8 cellular contexts compared by ENCODE assay signal in genomic region chr10:116272497-116273221, GRCh38. TPM values are rescaled to one million over a fixed set of nuclear protein-coding genes. Genes with fewer than 3 reads are reported as not detected.
A peak's percentile ranks its signal among the peaks of the same experiment; 100 is the strongest.
DNase-seq lines count a peak whose midpoint lies in the region; ATAC-seq and TF ChIP-seq lines count a peak whose summit lies in the region.

GFRA1 (minus strand) TSS chr10:116273206; CDS start chr10:116272029, 1,177 bp downstream.

- H3K36me3 ChIP-seq in HUES64 (ENCODE audit: insufficient read depth, low read length), result no peaks in the 10 kb centered on the region
- no peaks in the 10 kb centered on the region for H3K36me3 ChIP-seq in upper lobe of left lung
- H3K36me3 ChIP-seq in PC-9 (ENCODE audit: low read depth), result no peaks in the 10 kb centered on the region

- ATAC-seq in upper lobe of left lung (ENCODE audit: low FRiP score in 2 of 2), result peak in 1 of 2 donors; percentile 47

- H3K27me3 ChIP-seq in HUES64 (ENCODE audit: insufficient read depth, low read length) (peaks cover 97% of the 10 kb centered on the region), upper lobe of left lung (peaks cover 0 to 43% (median 16%) of the 10 kb centered on the region in 4 donors), PC-9 (ENCODE audit: insufficient read depth, low read depth) (no peaks in the 10 kb centered on the region)

- intact Hi-C loops in PC-9 (cut with micrococcal nuclease; ENCODE audit: unreplicated experiment), result no loop called here

- H3K9ac ChIP-seq in HUES64 (ENCODE audit: low read depth, low read length), result 0 out of 2 replicates have a peak within 1 kb of the TSS, but pooled peaks have one; percentile 43

- H3K4me1 ChIP-seq in HUES64 (ENCODE audit: insufficient read depth, low read length), result peaks cover 6% of the 10 kb centered on the region; the same call in 1 of the 2 replicates
- H3K4me1 ChIP-seq in upper lobe of left lung, result peaks cover 3 to 38% (median 29%) of the 10 kb centered on the region in 4 donors
- H3K4me1 ChIP-seq in PC-9 (replicated peaks; ENCODE audit: insufficient read depth), result no peaks in the 10 kb centered on the region

- DNase-seq in COLO668 (lab: John Stamatoyannopoulos, UW; ENCODE audit: unreplicated experiment) (peak; percentile 3), choroid plexus epithelial cell (ENCODE audit: low read depth) (no peak), lung microvascular endothelial cell (ENCODE audit: low read depth in 2 of 2) (peak in 1 of 2 donors; percentile 24), upper lobe of left lung (peak in 1 of 2 donors; percentile 80), PC-9 (no peak), SW480 (ENCODE audit: low spot score) (no peak)
- no peak for DNase-seq in stimulated activated CD4-positive, alpha-beta T cell treated with anti-CD3 and anti-CD28 coated beads, Interleukin-4, amount 100 ng/mL, for 4 hours

- H4K20me1 ChIP-seq in PC-9 (ENCODE audit: insufficient read depth), result no peaks in the 10 kb centered on the region

- TF ChIP-seq CTCF in choroid plexus epithelial cell (conservative IDR thresholded peaks at IDR 0.05; ENCODE audit: low read depth, low read length) (no peak), upper lobe of left lung (IDR thresholded peaks at IDR 0.05) (no peak), PC-9 (conservative IDR thresholded peaks at IDR 0.05) (no peak)

- WGBS in HUES64, result under 1% methylated on average over 66 of the region's 69 CpGs
- WGBS in upper lobe of left lung, 2 donors, result 1 to 2% methylated on average over 42 to 56 of the region's 69 CpGs

- POLR2A ChIA-PET in PC-9 (lab: Charles Lee; ENCODE audit: unreplicated experiment), result no interaction called here

- H2AFZ ChIP-seq in PC-9, result no peak within 1 kb of the TSS

- H3F3A ChIP-seq in PC-9 (ENCODE audit: insufficient read depth, low read depth), result no peaks in the 10 kb centered on the region

- peak within 1 kb of the TSS; percentile 65 for H3K4me3 ChIP-seq in HUES64 (ENCODE audit: low read length)
- peak within 1 kb of the TSS; percentile 41 for H3K4me3 ChIP-seq in choroid plexus epithelial cell (ENCODE audit: low read depth, low read length)
- peak within 1 kb of the TSS in 3 of 4 donors; percentile 33 to 47 (median 46) for H3K4me3 ChIP-seq in upper lobe of left lung
- no peak within 1 kb of the TSS for H3K4me3 ChIP-seq in PC-9

- no TSS peak for BruUV-seq in PC-9 (replicated peaks; lab: Mats Ljungman, UMichigan)

- CTCF ChIA-PET in PC-9 (lab: Charles Lee), result no interaction called here

- H3K27ac ChIP-seq in HUES64 (ENCODE audit: low read depth, low read length) (no peak within 1 kb of the TSS), upper lobe of left lung (peak within 1 kb of the TSS in 1 of 4 donors; percentile 50), PC-9 (no peak within 1 kb of the TSS)

- no peak for TF ChIP-seq POLR2A in upper lobe of left lung (IDR thresholded peaks at IDR 0.05)

- no peaks in the 10 kb centered on the region for H3K9me3 ChIP-seq in HUES64 (ENCODE audit: insufficient read depth, low read depth, low read length)
- H3K9me3 ChIP-seq in upper lobe of left lung, result no peaks in the 10 kb centered on the region
- no peaks in the 10 kb centered on the region for H3K9me3 ChIP-seq in PC-9 (ENCODE audit: insufficient read depth, low read depth)

- H3K9me2 ChIP-seq in PC-9 (ENCODE audit: insufficient read depth), result no peaks in the 10 kb centered on the region

- no peak for TF ChIP-seq EP300 in upper lobe of left lung (IDR thresholded peaks at IDR 0.05)

- H3K4me2 ChIP-seq in PC-9, result no peak within 1 kb of the TSS

- H3K79me2 ChIP-seq in PC-9 (ENCODE audit: low read depth), result no peaks in the 10 kb centered on the region

RNA-seq across cellular contexts. Expression of gene GFRA1, which starts in this region (rescaled TPM):
- 1.6 TPM for polyA plus RNA-seq in HUES64 (2013, experiment 1 of 2)
- polyA plus RNA-seq in HUES64 (2013, experiment 2 of 2), result 2.0 TPM
- 5.7 and 18.5 TPM in 2 replicates for total RNA-seq in lung microvascular endothelial cell
- 1 to 10 TPM in 5 of 6 donors, under 1 TPM in 1; under 0.01 to 9.2 (median 2.3) TPM for total RNA-seq in upper lobe of left lung
- 0.05 and 0.11 TPM in 2 replicates for total RNA-seq in PC-9 (2021)
